Comparison of ENCODE assay signal across 17 cellular contexts in genomic region chr3:121482651-121483050, GRCh38.
DNase-seq lines count a peak whose midpoint lies in the region; ATAC-seq and TF ChIP-seq lines count a peak whose summit lies in the region.
"Had no signal": no experiment of that assay in that cellular context is flagged by ENCODE, and none has a peak within 500 bp of the region (broad histone marks: within the 10 kb centered on the region; RNA-seq: fewer than 3 reads in every experiment).

No MANE protein-coding gene starts in this region.

- H3K27me3 ChIP-seq in IMR-90 (ENCODE audit: control insufficient read depth, insufficient read depth, low read length) = no peaks in the 10 kb centered on the region
- H3K27me3 ChIP-seq in mammary epithelial cell (ENCODE audit: insufficient read depth, low read length) = no peaks in the 10 kb centered on the region
- no peaks in the 10 kb centered on the region for H3K27me3 ChIP-seq in kidney epithelial cell (ENCODE audit: control insufficient read depth, insufficient read depth, low read length)
- H3K27me3 ChIP-seq: neural progenitor cell had no signal

- no peak overlapping the region for H2BK15ac ChIP-seq in IMR-90 (ENCODE audit: low read depth, low read length)

- peak overlapping the region; percentile 90 for H2BK5ac ChIP-seq in IMR-90 (ENCODE audit: low read depth, low read length, poor library complexity, severe bottlenecking)

- H3K27ac Mint-ChIP-seq in activated T-helper 17 cell treated with anti-CD3 and anti-CD28 coated beads, Interleukin-2, amount 50 U/mL, for 72 hours = no peak overlapping the region
- H3K27ac Mint-ChIP-seq in activated CD8-positive, alpha-beta T cell treated with anti-CD3 and anti-CD28 coated beads, Interleukin-2, amount 10 ng/mL, durations not matched to agents 7 days and 5 days = no peak overlapping the region
- H3K27ac Mint-ChIP-seq: activated CD4-positive, alpha-beta T cell treated with anti-CD3 and anti-CD28 coated beads, Interleukin-2, amount 10 ng/mL, durations not matched to agents 24 days and 14 days; CD4-positive, CD25-positive, alpha-beta regulatory T cell; neural progenitor cell had no signal

- H3K27me3 Mint-ChIP-seq in activated T-helper 17 cell treated with anti-CD3 and anti-CD28 coated beads, Interleukin-2, amount 50 U/mL, for 72 hours = no peaks in the 10 kb centered on the region
- no peaks in the 10 kb centered on the region for H3K27me3 Mint-ChIP-seq in activated CD8-positive, alpha-beta T cell treated with anti-CD3 and anti-CD28 coated beads, Interleukin-2, amount 10 ng/mL, durations not matched to agents 7 days and 5 days (ENCODE audit: low read depth)
- H3K27me3 Mint-ChIP-seq: activated CD4-positive, alpha-beta T cell treated with anti-CD3 and anti-CD28 coated beads, Interleukin-2, amount 10 ng/mL, durations not matched to agents 24 days and 14 days; CD4-positive, CD25-positive, alpha-beta regulatory T cell had no signal

- no peak overlapping the region for H3K4ac ChIP-seq in IMR-90 (ENCODE audit: low read depth, low read length)

- H3K23ac ChIP-seq in IMR-90 (ENCODE audit: low read depth, low read length) = no peak overlapping the region

- H3K79me2 ChIP-seq in mammary epithelial cell (ENCODE audit: insufficient read depth, low read length) = no peaks in the 10 kb centered on the region

- BruUV-seq in IMR-90 (replicated peaks; lab: Mats Ljungman, UMichigan) = no TSS peak
- BruUV-seq in mammary epithelial cell (replicated peaks; lab: Mats Ljungman, UMichigan) = no TSS peak

- WGBS in IMR-90 (ENCODE audit: extremely low coverage in 2 of 2, insufficient read length in 1 of 2), 2 experiments = no CpG with 5 or more reads among the region's 1 CpG
- WGBS in mammary epithelial cell (ENCODE audit: low coverage, missing lambda C conversion rate) = 0% methylated on average over 1 of the region's 1 CpG

- no peaks in the 10 kb centered on the region for H3K4me1 Mint-ChIP-seq in activated T-helper 17 cell treated with anti-CD3 and anti-CD28 coated beads, Interleukin-2, amount 50 U/mL, for 72 hours
- H3K4me1 Mint-ChIP-seq in activated CD8-positive, alpha-beta T cell treated with anti-CD3 and anti-CD28 coated beads, Interleukin-2, amount 10 ng/mL, durations not matched to agents 7 days and 5 days (ENCODE audit: low read depth) = peaks cover 1% of the 10 kb centered on the region
- H3K4me1 Mint-ChIP-seq: neural progenitor cell had no signal

- in situ Hi-C loops in IMR-90 (cut with MboI; ENCODE audit: low sequenced_read_pairs) (loop anchor here (25.0 kb wide), 2 partner anchors 920 to 1045 kb away; no protein-coding TSS in a partner anchor), mammary epithelial cell (cut with MboI; ENCODE audit: low sequenced_read_pairs in 2 of 2) (no loop called here)

- H2BK20ac ChIP-seq in IMR-90 (ENCODE audit: low read depth, low read length) = no peak overlapping the region

- TF ChIP-seq RAD21 in IMR-90 (IDR thresholded peaks at IDR 0.05; ENCODE audit: low read length) = no peak

- no peak overlapping the region; a peak in 2 of 4 replicates for H4K8ac ChIP-seq in IMR-90 (ENCODE audit: low read depth in 2 of 2, low read length in 2 of 2)

- H3K18ac ChIP-seq in IMR-90 (ENCODE audit: low read depth, low read length) = no peak overlapping the region

- no peak for TF ChIP-seq CTCF in AG10803 (conservative IDR thresholded peaks at IDR 0.05; ENCODE audit: low read length)
- TF ChIP-seq CTCF in IMR-90 (conservative IDR thresholded peaks at IDR 0.05; ENCODE audit: low read depth, low read length) = no peak
- TF ChIP-seq CTCF in mammary epithelial cell (conservative IDR thresholded peaks at IDR 0.05 in 1 of 2, IDR thresholded peaks at IDR 0.05 in 1 of 2; ENCODE audit: extremely low read depth in 1 of 2, insufficient read depth in 1 of 2, low read depth in 1 of 2, low read length in 2 of 2) = no peak
- no peak for TF ChIP-seq CTCF in kidney epithelial cell (IDR thresholded peaks at IDR 0.05; ENCODE audit: insufficient read depth, low read length, poor library complexity, severe bottlenecking)

- H4K20me1 ChIP-seq in IMR-90 (ENCODE audit: insufficient read depth, low read length) (no peaks in the 10 kb centered on the region), mammary epithelial cell (ENCODE audit: insufficient read depth, low read length) (no peaks in the 10 kb centered on the region)

- H2BK120ac ChIP-seq in IMR-90 (ENCODE audit: low read depth, low read length) = peak overlapping the region; percentile 44; the same call in 1 of the 2 replicates

- intact Hi-C loops in IMR-90 (cut with micrococcal nuclease) (no loop called here), mammary epithelial cell (cut with micrococcal nuclease) (no loop called here)

- no peak overlapping the region for H3K14ac ChIP-seq in IMR-90 (replicated peaks; ENCODE audit: low read depth, low read length)

- H4K91ac ChIP-seq in IMR-90 (ENCODE audit: insufficient read depth, low read depth, low read length) = no peak overlapping the region

- H3K27ac ChIP-seq in IMR-90 (ENCODE audit: insufficient read depth, low read length) (no peak overlapping the region), mammary epithelial cell (ENCODE audit: insufficient read depth, low read depth, low read length) (peak overlapping the region; percentile 58)
- H3K27ac ChIP-seq: neural progenitor cell had no signal

- no peaks in the 10 kb centered on the region for H3K9me3 Mint-ChIP-seq in activated T-helper 17 cell treated with anti-CD3 and anti-CD28 coated beads, Interleukin-2, amount 50 U/mL, for 72 hours
- no peaks in the 10 kb centered on the region for H3K9me3 Mint-ChIP-seq in activated CD8-positive, alpha-beta T cell treated with anti-CD3 and anti-CD28 coated beads, Interleukin-2, amount 10 ng/mL, durations not matched to agents 7 days and 5 days (ENCODE audit: insufficient read depth)
- H3K9me3 Mint-ChIP-seq: activated CD4-positive, alpha-beta T cell treated with anti-CD3 and anti-CD28 coated beads, Interleukin-2, amount 10 ng/mL, durations not matched to agents 24 days and 14 days; CD4-positive, CD25-positive, alpha-beta regulatory T cell; neural progenitor cell had no signal

- POLR2A ChIA-PET in IMR-90 (lab: Charles Lee; ENCODE audit: unreplicated experiment) = no interaction called here
- POLR2A ChIA-PET in activated CD8-positive, alpha-beta T cell treated with anti-CD3 and anti-CD28 coated beads, Interleukin-2, amount 10 ng/mL, durations not matched to agents 7 days and 5 days (lab: Charles Lee) = no interaction called here

- no peak overlapping the region for H2AK9ac ChIP-seq in IMR-90 (replicated peaks; ENCODE audit: low read depth, low read length, poor library complexity)

- H2AFZ ChIP-seq in IMR-90 (replicated peaks; ENCODE audit: low read length, poor library complexity) (no peak overlapping the region), mammary epithelial cell (ENCODE audit: low read depth, low read length) (no peak overlapping the region)
- H2AFZ ChIP-seq: neural progenitor cell had no signal

- H3K9me1 ChIP-seq in IMR-90 (ENCODE audit: insufficient read depth, low read length) = 0 out of 2 replicates have a peak, but pooled peaks cover 3% of the 10 kb centered on the region

- dilution Hi-C loops in IMR-90 (cut with HindIII; ENCODE audit: low sequenced_read_pairs, unreplicated experiment) (no loop called here), mammary epithelial cell (cut with HindIII; ENCODE audit: low sequenced_read_pairs) (no loop called here)

- H3K56ac ChIP-seq in IMR-90 (ENCODE audit: extremely low read depth, insufficient read depth, low read length) = no peak overlapping the region

- peaks cover 10% of the 10 kb centered on the region for H3K4me1 ChIP-seq in IMR-90 (ENCODE audit: control insufficient read depth, insufficient read depth, low read length)
- peaks cover 12% of the 10 kb centered on the region for H3K4me1 ChIP-seq in mammary epithelial cell (ENCODE audit: insufficient read depth, low read length)
- H3K4me1 ChIP-seq: neural progenitor cell had no signal

- H3K4me2 ChIP-seq in IMR-90 (ENCODE audit: low read depth, low read length) = peak overlapping the region; percentile 63; the same call in 1 of the 2 replicates
- H3K4me2 ChIP-seq in mammary epithelial cell (ENCODE audit: insufficient read depth, low read depth, low read length) = peak overlapping the region; percentile 34
- H3K4me2 ChIP-seq: neural progenitor cell had no signal

- no peak overlapping the region for H3K4me3 ChIP-seq in AG10803 (ENCODE audit: low read length)
- no peak overlapping the region for H3K4me3 ChIP-seq in IMR-90 (ENCODE audit: insufficient read depth, low read depth, low read length)
- H3K4me3 ChIP-seq in mammary epithelial cell (replicated peaks in 1 of 3; ENCODE audit: insufficient read depth in 1 of 3, low read depth in 2 of 3, low read length in 3 of 3) = no peak overlapping the region
- no peak overlapping the region for H3K4me3 ChIP-seq in kidney epithelial cell (ENCODE audit: low read depth, low read length)
- H3K4me3 ChIP-seq: neural progenitor cell had no signal

- H3K36me3 ChIP-seq in IMR-90 (ENCODE audit: control insufficient read depth, insufficient read depth, low read length) (no peaks in the 10 kb centered on the region), mammary epithelial cell (ENCODE audit: insufficient read depth, low read length) (peaks cover 4% of the 10 kb centered on the region), kidney epithelial cell (ENCODE audit: control insufficient read depth, insufficient read depth, low read length) (no peaks in the 10 kb centered on the region)

- no peak for TF ChIP-seq POLR2A in IMR-90 (IDR thresholded peaks at IDR 0.05; ENCODE audit: low read depth, low read length)

- H3K9me3 ChIP-seq in IMR-90 (ENCODE audit: control insufficient read depth, insufficient read depth, low read length) (no peaks in the 10 kb centered on the region), mammary epithelial cell (replicated peaks; ENCODE audit: insufficient read depth, low read length) (no peaks in the 10 kb centered on the region)

- CTCF ChIA-PET in IMR-90 (lab: Yijun Ruan, JAX) = no interaction called here
- CTCF ChIA-PET in mammary epithelial cell (lab: Charles Lee; ENCODE audit: low non-redundant PET) = interaction anchor here (0.6 kb wide), 1 partner anchor 464 kb away, joined by 3 read pairs; no protein-coding TSS in a partner anchor
- CTCF ChIA-PET in activated CD8-positive, alpha-beta T cell treated with anti-CD3 and anti-CD28 coated beads, Interleukin-2, amount 10 ng/mL, durations not matched to agents 7 days and 5 days (lab: Charles Lee) = no interaction called here

- H3K4me3 Mint-ChIP-seq in activated T-helper 17 cell treated with anti-CD3 and anti-CD28 coated beads, Interleukin-2, amount 50 U/mL, for 72 hours = no peak overlapping the region
- H3K4me3 Mint-ChIP-seq in activated CD8-positive, alpha-beta T cell treated with anti-CD3 and anti-CD28 coated beads, Interleukin-2, amount 10 ng/mL, durations not matched to agents 7 days and 5 days = no peak overlapping the region
- H3K4me3 Mint-ChIP-seq: activated CD4-positive, alpha-beta T cell treated with anti-CD3 and anti-CD28 coated beads, Interleukin-2, amount 10 ng/mL, durations not matched to agents 24 days and 14 days; CD4-positive, CD25-positive, alpha-beta regulatory T cell; neural progenitor cell had no signal

- H3K9ac ChIP-seq in IMR-90 (ENCODE audit: low read depth, low read length) (no peak overlapping the region), mammary epithelial cell (ENCODE audit: insufficient read depth, low read length) (no peak overlapping the region)
- H3K9ac ChIP-seq: neural progenitor cell had no signal

- no peak overlapping the region for H2AK5ac ChIP-seq in IMR-90 (ENCODE audit: low read depth, low read length)

- DNase-seq in AG10803 (ENCODE audit: low read depth) (peak; percentile 66), IMR-90 (peak; percentile 91), mammary epithelial cell (peak; percentile 64), kidney epithelial cell (ENCODE audit: low read depth) (peak; percentile 41), NCI-H524 treated with DMSO at 0.1 percent for 48 hours (lab: John Stamatoyannopoulos, UW) (no peak)
- DNase-seq in activated CD8-positive, alpha-beta T cell treated with anti-CD3 and anti-CD28 coated beads, Interleukin-2, amount 10 ng/mL, durations not matched to agents 7 days and 5 days = no peak
- DNase-seq: activated CD4-positive, alpha-beta T cell treated with anti-CD3 and anti-CD28 coated beads, Interleukin-2, amount 10 ng/mL, durations not matched to agents 24 days and 14 days; activated effector memory CD4-positive, alpha-beta T cell treated with Interleukin-2 at 50 U/mL for 16 hours; CD4-positive, CD25-positive, alpha-beta regulatory T cell; cerebellar nuclear complex; glutamatergic neuron; NCI-H1417; NCI-H748 treated with DMSO at 0.1 percent for 48 hours; stimulated activated CD4-positive, alpha-beta T cell treated with anti-CD3 and anti-CD28 coated beads, Interleukin-15, amount 100 ng/mL, for 24 hours had no signal

- no peaks in the 10 kb centered on the region for H3K36me3 Mint-ChIP-seq in activated T-helper 17 cell treated with anti-CD3 and anti-CD28 coated beads, Interleukin-2, amount 50 U/mL, for 72 hours (ENCODE audit: low read depth)
- peaks cover 50% of the 10 kb centered on the region for H3K36me3 Mint-ChIP-seq in activated CD8-positive, alpha-beta T cell treated with anti-CD3 and anti-CD28 coated beads, Interleukin-2, amount 10 ng/mL, durations not matched to agents 7 days and 5 days (ENCODE audit: low read depth)
- H3K36me3 Mint-ChIP-seq: CD4-positive, CD25-positive, alpha-beta regulatory T cell had no signal

- ATAC-seq in IMR-90 (ENCODE audit: low read depth) = peak; percentile 72
- no peak for ATAC-seq in HG03460 (IDR thresholded peaks at IDR 0.05; ENCODE audit: unreplicated experiment)
- no peak for ATAC-seq in activated T-helper 17 cell treated with anti-CD3 and anti-CD28 coated beads, Interleukin-2, amount 50 U/mL, for 72 hours (replicated peaks)
- no peak for ATAC-seq in activated CD8-positive, alpha-beta T cell treated with anti-CD3 and anti-CD28 coated beads, Interleukin-2, amount 10 ng/mL, durations not matched to agents 7 days and 5 days

- no peak overlapping the region for H4K5ac ChIP-seq in IMR-90 (ENCODE audit: low read depth, low read length)

- peaks cover 2 to 10% of the 10 kb centered on the region in 2 experiments; a peak in 2 of 4 replicates for H3K79me1 ChIP-seq in IMR-90 (ENCODE audit: low read depth in 1 of 2, low read length in 2 of 2)

Comparison
In these comparisons a context has a peak if more than half of its experiments do, and no peak if none do; other contexts are left out.
1. DNase-seq: peak in AG10803 (single experiment), IMR-90 (single experiment), mammary epithelial cell (single experiment) and kidney epithelial cell (single experiment); none in NCI-H524 treated with DMSO at 0.1 percent for 48 hours (single experiment) and activated CD8-positive, alpha-beta T cell treated with anti-CD3 and anti-CD28 coated beads, Interleukin-2, amount 10 ng/mL, durations not matched to agents 7 days and 5 days (single experiment).